In the genomic region with DNA sequence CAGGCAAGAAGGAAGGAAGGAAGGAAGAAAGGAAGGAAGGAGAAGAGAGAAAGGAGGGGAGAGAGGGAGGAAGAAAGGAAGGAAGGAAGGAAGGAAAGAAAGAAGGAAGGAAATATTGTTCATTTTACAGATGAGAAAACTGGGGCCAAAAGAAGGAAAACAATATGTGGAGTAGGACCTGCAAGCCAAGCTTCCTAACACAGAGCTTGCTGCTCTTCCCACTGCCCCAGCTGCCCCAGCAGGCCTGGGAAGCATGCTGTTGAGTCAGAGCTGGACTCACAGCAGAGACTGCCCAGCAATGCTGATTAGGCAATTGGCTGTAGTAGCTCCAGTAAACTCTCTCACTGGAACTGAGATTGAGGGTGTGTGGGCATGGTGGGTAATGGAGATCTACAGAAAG, we compare ENCODE assay signal across 16 cellular contexts. TPM values are rescaled to one million over a fixed set of nuclear protein-coding genes. Genes with fewer than 3 reads are reported as not detected.
DNase-seq lines count a peak whose midpoint lies in the region; ATAC-seq and TF ChIP-seq lines count a peak whose summit lies in the region.
"Had no signal": no experiment of that assay in that cellular context is flagged by ENCODE, and none has a peak within 500 bp of the region (broad histone marks: within the 10 kb centered on the region; RNA-seq: fewer than 3 reads in every experiment).

No MANE protein-coding gene starts in this region.

- CTCF ChIA-PET in RWPE1 (lab: Yijun Ruan, JAX): interaction anchor here (0.8 kb wide), 1 partner anchor 12 kb away, joined by 3 read pairs; no protein-coding TSS in a partner anchor

- H3K9me3 ChIP-seq in MG63 (no peaks in the 10 kb centered on the region), mucosa of descending colon (no peaks in the 10 kb centered on the region)
- H3K9me3 ChIP-seq: BLaER1 treated with 17β-estradiol and CSF1 and Interleukin-3, amounts not matched to agents 10 nM and 100 nM; neutrophil had no signal

- ATAC-seq in mucosa of descending colon (peak; percentile 49), GM21423 (IDR thresholded peaks at IDR 0.05; ENCODE audit: unreplicated experiment) (no peak)
- ATAC-seq: stimulated activated naive CD8-positive, alpha-beta T cell treated with anti-CD3 and anti-CD28 coated beads, Interleukin-15, amount 100 ng/mL, for 72 hours had no signal

- no peak for TF ChIP-seq CTCF in AG09309 (IDR thresholded peaks at IDR 0.05; ENCODE audit: control insufficient read depth, insufficient read depth, low read depth, low read length, missing control alignments)
- no peak for TF ChIP-seq CTCF in mucosa of descending colon (IDR thresholded peaks at IDR 0.05)
- no peak for TF ChIP-seq CTCF in RWPE1 (conservative IDR thresholded peaks at IDR 0.05; ENCODE audit: low read depth)

- 0 out of 2 replicates have a peak, but pooled peaks cover 2% of the 10 kb centered on the region for H3K27me3 ChIP-seq in MG63
- H3K27me3 ChIP-seq: BLaER1 treated with 17β-estradiol and CSF1 and Interleukin-3, amounts not matched to agents 10 nM and 100 nM; neutrophil had no signal

- DNase-seq in AG09309 (ENCODE audit: low read depth): peak; percentile 68
- DNase-seq in MG63: peak; percentile 71
- peak; percentile 26 for DNase-seq in epidermal melanocyte (ENCODE audit: insufficient read length, low spot score)
- no peak for DNase-seq in mucosa of descending colon
- DNase-seq in RWPE1 (ENCODE audit: low spot score): no peak
- DNase-seq in NCI-H748 treated with DMSO at 0.1 percent for 48 hours (lab: John Stamatoyannopoulos, UW): no peak
- no peak for DNase-seq in DMS153 treated with DMSO at 0.1 percent for 48 hours (lab: John Stamatoyannopoulos, UW; ENCODE audit: unreplicated experiment)
- DNase-seq: activated CD4-positive, alpha-beta T cell treated with anti-CD3 and anti-CD28 coated beads for 4 hours; effector memory CD4-positive, alpha-beta T cell; immature natural killer cell; NCI-H510A; stimulated activated CD4-positive, alpha-beta T cell treated with anti-CD3 and anti-CD28 coated beads, Interleukin-1b, Interleukin-23, amount 100 ng/mL, for 48 hours; stimulated activated naive CD8-positive, alpha-beta T cell treated with anti-CD3 and anti-CD28 coated beads, Interleukin-15, amount 100 ng/mL, for 72 hours had no signal

- intact Hi-C loops in mucosa of descending colon (cut with DNase I, micrococcal nuclease): no loop called here

- peaks cover 3% of the 10 kb centered on the region for H3K4me1 ChIP-seq in mucosa of descending colon (ENCODE audit: low read depth)

- POLR2A ChIA-PET in RWPE1 (lab: Yijun Ruan, JAX; ENCODE audit: low non-redundant PET): no interaction called here

- H3K4me3 ChIP-seq in AG09309 (ENCODE audit: control insufficient read depth, low read depth, low read length) (no peak overlapping the region), MG63 (no peak overlapping the region), mucosa of descending colon (no peak overlapping the region)
- H3K4me3 ChIP-seq: BLaER1 treated with 17β-estradiol and CSF1 and Interleukin-3, amounts not matched to agents 10 nM and 100 nM had no signal

- H3K36me3 ChIP-seq in MG63: no peaks in the 10 kb centered on the region
- H3K36me3 ChIP-seq in mucosa of descending colon (ENCODE audit: low read depth): no peaks in the 10 kb centered on the region
- H3K36me3 ChIP-seq: BLaER1 treated with 17β-estradiol and CSF1 and Interleukin-3, amounts not matched to agents 10 nM and 100 nM; neutrophil had no signal

- H3K27ac ChIP-seq in RWPE1: no peak overlapping the region
- H3K27ac ChIP-seq: BLaER1 treated with 17β-estradiol and CSF1 and Interleukin-3, amounts not matched to agents 10 nM and 100 nM; neutrophil had no signal

RNA-seq across cellular contexts. Expression of a gene that starts 42.6 kb away (rescaled TPM):
- 11.4 and 20.5 TPM in 2 replicates for total RNA-seq in MG63 (2014; rRNA removed; shearing (Covaris generic); ENCODE audit: low replicate concordance)
- 10 to 100 TPM; 37.5 to 75.4 (median 41.5) TPM for total RNA-seq in mucosa of descending colon

Comparison
In these comparisons a context has a peak if more than half of its experiments do, and no peak if none do; other contexts are left out.
1. DNase-seq: peak in AG09309 (single experiment), MG63 (single experiment) and epidermal melanocyte (single experiment); none in mucosa of descending colon (0 of 3), RWPE1 (single experiment), NCI-H748 treated with DMSO at 0.1 percent for 48 hours (single experiment) and DMS153 treated with DMSO at 0.1 percent for 48 hours (single experiment).